13 cellular contexts compared by ENCODE assay signal in genomic region chr6:166465671-166466087, GRCh38.
DNase-seq lines count a peak whose midpoint lies in the region; ATAC-seq and TF ChIP-seq lines count a peak whose summit lies in the region.
"Had no signal": no experiment of that assay in that cellular context is flagged by ENCODE, and none has a peak within 500 bp of the region (broad histone marks: within the 10 kb centered on the region; RNA-seq: fewer than 3 reads in every experiment).

No MANE protein-coding gene starts in this region.

- H3F3A ChIP-seq in neural progenitor cell (ENCODE audit: low read depth): no peaks in the 10 kb centered on the region

- H3K4me3 ChIP-seq in AG09309 (ENCODE audit: control insufficient read depth, low read depth, low read length) (no peak overlapping the region), fibroblast of mammary gland (ENCODE audit: control insufficient read depth, low read depth, low read length) (no peak overlapping the region), neural progenitor cell (no peak overlapping the region)

- H3K4me1 ChIP-seq in neural progenitor cell: no peaks in the 10 kb centered on the region

- H2AFZ ChIP-seq in neural progenitor cell (replicated peaks): no peak overlapping the region

- no peaks in the 10 kb centered on the region for H4K20me1 ChIP-seq in neural progenitor cell (ENCODE audit: low read depth)

- H3K9me3 ChIP-seq in neural progenitor cell (ENCODE audit: low read depth): no peaks in the 10 kb centered on the region

- peaks cover 3% of the 10 kb centered on the region for H3K4me1 Mint-ChIP-seq in neural progenitor cell

- no peaks in the 10 kb centered on the region for H3K79me2 ChIP-seq in neural progenitor cell (ENCODE audit: low read depth)

- DNase-seq in AG09309 (ENCODE audit: low read depth) (no peak), NCI-H69 (lab: John Stamatoyannopoulos, UW) (peak; percentile 5), fibroblast of mammary gland (ENCODE audit: low read depth) (peak; percentile 56), neural progenitor cell (ENCODE audit: low spot score) (no peak), posterior vena cava (ENCODE audit: low spot score) (no peak)
- DNase-seq in stimulated activated naive CD4-positive, alpha-beta T cell (lab: John Stamatoyannopoulos, UW): no peak
- DNase-seq: activated naive CD4-positive, alpha-beta T cell treated with anti-CD3 and anti-CD28 coated beads for 36 hours; CD8-positive, alpha-beta T cell; NCI-H1048 had no signal

- peak overlapping the region; percentile 57 for H3K27ac Mint-ChIP-seq in neural progenitor cell
- H3K27ac Mint-ChIP-seq: activated naive CD4-positive, alpha-beta T cell treated with anti-CD3 and anti-CD28 coated beads for 36 hours; CD8-positive, alpha-beta T cell; memory B cell; stimulated activated naive CD8-positive, alpha-beta T cell treated with anti-CD3 and anti-CD28 coated beads, Interleukin-15, Interleukin-2, amounts not matched to agents 100 ng/mL and 50 ng/mL, for 24 hours had no signal

- TF ChIP-seq CTCF in AG09309 (IDR thresholded peaks at IDR 0.05; ENCODE audit: control insufficient read depth, insufficient read depth, low read depth, low read length, missing control alignments) (peak; percentile 30), fibroblast of mammary gland (conservative IDR thresholded peaks at IDR 0.05; ENCODE audit: control insufficient read depth, insufficient read depth, low read depth, low read length) (peak; percentile 35), neural progenitor cell (IDR thresholded peaks at IDR 0.05) (no peak)

- intact Hi-C loops in posterior vena cava (cut with DNase I): no loop called here

- H3K27ac ChIP-seq in neural progenitor cell: no peak overlapping the region

- H3K9ac ChIP-seq in neural progenitor cell: no peak overlapping the region

- H3K27me3 Mint-ChIP-seq in neural progenitor cell (ENCODE audit: insufficient read depth, low read depth): peaks cover 2% of the 10 kb centered on the region
- H3K27me3 Mint-ChIP-seq: stimulated activated naive CD8-positive, alpha-beta T cell treated with anti-CD3 and anti-CD28 coated beads, Interleukin-15, Interleukin-2, amounts not matched to agents 100 ng/mL and 50 ng/mL, for 24 hours had no signal

- H3K4me2 ChIP-seq in neural progenitor cell: no peak overlapping the region

- no peak for ATAC-seq in esophagus mucosa
- ATAC-seq in GM21515 (IDR thresholded peaks at IDR 0.05; ENCODE audit: unreplicated experiment): no peak
- ATAC-seq: CD8-positive, alpha-beta T cell had no signal

- peaks cover 5% of the 10 kb centered on the region for H3K36me3 Mint-ChIP-seq in neural progenitor cell
- H3K36me3 Mint-ChIP-seq: CD8-positive, alpha-beta T cell had no signal

- H3K9me3 Mint-ChIP-seq in neural progenitor cell: no peaks in the 10 kb centered on the region
- H3K9me3 Mint-ChIP-seq: activated naive CD4-positive, alpha-beta T cell treated with anti-CD3 and anti-CD28 coated beads for 36 hours; CD8-positive, alpha-beta T cell; memory B cell; stimulated activated naive CD8-positive, alpha-beta T cell treated with anti-CD3 and anti-CD28 coated beads, Interleukin-15, Interleukin-2, amounts not matched to agents 100 ng/mL and 50 ng/mL, for 24 hours had no signal

- no peaks in the 10 kb centered on the region for H3K36me3 ChIP-seq in neural progenitor cell

- H3K4me3 Mint-ChIP-seq in neural progenitor cell: no peak overlapping the region
- H3K4me3 Mint-ChIP-seq: activated naive CD4-positive, alpha-beta T cell treated with anti-CD3 and anti-CD28 coated beads for 36 hours; CD8-positive, alpha-beta T cell; memory B cell; stimulated activated naive CD8-positive, alpha-beta T cell treated with anti-CD3 and anti-CD28 coated beads, Interleukin-15, Interleukin-2, amounts not matched to agents 100 ng/mL and 50 ng/mL, for 24 hours had no signal

- no peaks in the 10 kb centered on the region for H3K27me3 ChIP-seq in neural progenitor cell

Comparison
In these comparisons a context has a peak if more than half of its experiments do, and no peak if none do; other contexts are left out.
1. DNase-seq: peak in NCI-H69 (single experiment) and fibroblast of mammary gland (single experiment); none in AG09309 (single experiment), neural progenitor cell (single experiment), stimulated activated naive CD4-positive, alpha-beta T cell (0 of 6) and posterior vena cava (single experiment).